Comparison of ENCODE assay signal across 26 cellular contexts in genomic region chr7:108314049-108314448, GRCh38.
"Had no signal": no experiment of that assay in that cellular context is flagged by ENCODE, and none has a peak within 500 bp of the region (broad histone marks: within the 10 kb centered on the region; RNA-seq: fewer than 3 reads in every experiment).

No MANE protein-coding gene starts in this region.

- H3K4me3 ChIP-seq: stomach, suprapubic skin, testis, thoracic aorta, thyroid gland, tibial artery, tibial nerve, transverse colon, upper lobe of left lung, upper lobe of right lung, uterus, vagina had no signal

- H3K9me3 ChIP-seq: stomach, suprapubic skin, testis, thoracic aorta, thyroid gland, tibial artery, tibial nerve, transverse colon, upper lobe of left lung, upper lobe of right lung, uterus, vagina had no signal

- H3K36me3 ChIP-seq: stomach, suprapubic skin, thoracic aorta, thyroid gland, tibial artery, tibial nerve, transverse colon, upper lobe of left lung, upper lobe of right lung, uterus, vagina had no signal

- DNase-seq: stimulated activated CD4-positive, alpha-beta T cell treated with anti-CD3 and anti-CD28 coated beads, Interleukin-4, amount 100 ng/mL, for 1 hour; stimulated activated CD4-positive, alpha-beta T cell treated with anti-CD3 and anti-CD28 coated beads, Interleukin-4, amount 100 ng/mL, for 24 hours; stimulated activated CD4-positive, alpha-beta T cell treated with anti-CD3 and anti-CD28 coated beads, Interleukin-4, amount 100 ng/mL, for 4 hours; stimulated activated CD8-positive, alpha-beta memory T cell treated with anti-CD3 and anti-CD28 coated beads, Interleukin-4, amount 100 ng/mL, for 48 hours; stimulated activated naive B cell treated with anti-CD40 and anti-IgM and Interleukin-4, amounts not matched to agents 10 μg/mL and 1 μg/mL and 100 μg/mL, for 72 hours; stimulated activated naive CD4-positive, alpha-beta T cell; stimulated activated naive CD4-positive, alpha-beta T cell treated with Interleukin-2 at 50 U/mL for 16 hours; stimulated activated naive CD8-positive, alpha-beta T cell treated with anti-CD3 and anti-CD28 coated beads, Interleukin-15, amount 100 ng/mL, for 72 hours; stimulated activated naive CD8-positive, alpha-beta T cell treated with anti-CD3 and anti-CD28 coated beads, Interleukin-15, Interleukin-2, amounts not matched to agents 100 U/mL and 50 U/mL, for 24 hours; stomach; substantia nigra; testis; thyroid gland; tibial artery; transverse colon; trophoblast cell; upper lobe of left lung; upper lobe of right lung; uterus had no signal

- H3K27ac ChIP-seq: stomach, suprapubic skin, testis, thoracic aorta, thyroid gland, tibial artery, transverse colon, upper lobe of left lung, upper lobe of right lung, uterus, vagina had no signal

- H3K4me1 ChIP-seq: stomach, testis, tibial artery, transverse colon, upper lobe of right lung, uterus, vagina had no signal

- H3K27me3 ChIP-seq: stomach, suprapubic skin, testis, thyroid gland, tibial artery, tibial nerve, transverse colon, upper lobe of left lung, upper lobe of right lung, uterus, vagina had no signal

- FAIRE-seq: urothelium cell line had no signal

- ATAC-seq: stimulated activated effector memory CD8-positive, alpha-beta T cell treated with anti-CD3 and anti-CD28 coated beads, Interleukin-12 subunit alpha, Interleukin-12 subunit beta, amount 100 ng/mL, for 72 hours; stimulated activated memory B cell treated with anti-CD40 and anti-IgM and Interleukin-4, amounts not matched to agents 10 μg/mL and 1 μg/mL and 100 μg/mL, for 72 hours; stimulated activated naive B cell treated with anti-CD40 and anti-IgM and Interleukin-4, amounts not matched to agents 10 μg/mL and 1 μg/mL and 100 μg/mL, for 72 hours; stimulated activated naive CD8-positive, alpha-beta T cell treated with anti-CD3 and anti-CD28 coated beads, Interleukin-15, amount 100 ng/mL, for 72 hours; stimulated activated naive CD8-positive, alpha-beta T cell treated with anti-CD3 and anti-CD28 coated beads, Interleukin-15, Interleukin-2, amounts not matched to agents 100 U/mL and 50 U/mL, for 24 hours; upper lobe of right lung had no signal
